19 cellular contexts compared by ENCODE assay signal in the genomic region with DNA sequence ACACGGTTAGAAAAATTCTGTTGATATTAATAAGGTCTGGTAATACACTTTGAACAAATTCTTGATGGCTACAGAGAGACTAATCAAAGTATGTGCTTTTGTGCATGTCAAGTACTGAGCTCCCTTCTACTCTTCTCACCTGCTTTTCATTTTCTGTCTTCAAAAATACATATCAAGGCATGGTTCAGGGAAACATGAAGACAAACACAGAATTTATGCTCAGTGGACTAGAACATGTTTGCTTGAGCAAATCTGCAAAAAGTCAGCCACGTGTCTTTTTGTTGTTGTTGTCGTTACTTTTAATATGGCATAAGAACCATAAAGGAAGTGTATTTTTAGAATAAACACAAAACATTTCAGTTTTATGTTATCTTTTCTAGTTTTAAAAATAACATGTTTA. TPM values are rescaled to one million over a fixed set of nuclear protein-coding genes. Genes with fewer than 3 reads are reported as not detected.
A peak's percentile ranks its signal among the peaks of the same experiment; 100 is the strongest.
DNase-seq lines count a peak whose midpoint lies in the region; ATAC-seq and TF ChIP-seq lines count a peak whose summit lies in the region.
"Had no signal": no experiment of that assay in that cellular context is flagged by ENCODE, and none has a peak within 500 bp of the region (broad histone marks: within the 10 kb centered on the region; RNA-seq: fewer than 3 reads in every experiment).

No MANE protein-coding gene starts in this region.

- H3F3A ChIP-seq in SU-DHL-6 (ENCODE audit: insufficient read depth), result peaks cover 12% of the 10 kb centered on the region

- peaks cover 51% of the 10 kb centered on the region for H4K20me1 ChIP-seq in SU-DHL-6 (ENCODE audit: low read depth, low read length)

- H3K36me3 ChIP-seq in SU-DHL-6 (ENCODE audit: low read length) (no peaks in the 10 kb centered on the region), right atrium auricular region (no peaks in the 10 kb centered on the region)
- H3K36me3 ChIP-seq: gastroesophageal sphincter, ovary, spleen, suprapubic skin had no signal

- POLR2A ChIA-PET in CD4-positive, alpha-beta T cell (lab: Charles Lee), result interaction anchor here (0.6 to 2.0 kb wide), 3 partner anchors 13 to 21 kb away, joined by 3 to 6 read pairs (median 5); partner anchors contain the start of gene CDK13

- peak overlapping the region; percentile 26 for H3K27ac Mint-ChIP-seq in CD4-positive, alpha-beta T cell
- H3K27ac Mint-ChIP-seq: activated naive CD8-positive, alpha-beta T cell treated with anti-CD3 and anti-CD28 coated beads, Interleukin-2, amount 10 ng/mL, durations not matched to agents 7 days and 5 days had no signal

- no peaks in the 10 kb centered on the region for H3K9me2 ChIP-seq in SU-DHL-6 (replicated peaks; ENCODE audit: insufficient read depth, low read length)

- H3K4me2 ChIP-seq in SU-DHL-6 (ENCODE audit: low read depth, low read length, poor library complexity, severe bottlenecking), result peak overlapping the region; percentile 51

- H3K4me1 ChIP-seq in right atrium auricular region, result peaks cover 0 to 37% of the 10 kb centered on the region in 2 donors

- H3K27me3 ChIP-seq in CD4-positive, alpha-beta T cell (ENCODE audit: control insufficient read depth, insufficient read depth, low read length), result no peaks in the 10 kb centered on the region
- H3K27me3 ChIP-seq in SU-DHL-6 (ENCODE audit: low read length) (no peaks in the 10 kb centered on the region), right atrium auricular region (no peaks in the 10 kb centered on the region)
- H3K27me3 ChIP-seq: gastroesophageal sphincter, ovary, spleen, suprapubic skin had no signal

- H3K4me3 ChIP-seq in SU-DHL-6 (ENCODE audit: insufficient read depth, low read length, poor library complexity, severe bottlenecking), result peak overlapping the region; percentile 7
- H3K4me3 ChIP-seq in right atrium auricular region, result no peak overlapping the region
- H3K4me3 ChIP-seq: gastroesophageal sphincter, ovary, spleen, suprapubic skin had no signal

- CTCF ChIA-PET in CD4-positive, alpha-beta T cell (lab: Charles Lee), result interaction anchor here (1.5 kb wide), 1 partner anchor 16 kb away, joined by 3 read pairs; no protein-coding TSS in a partner anchor

- TF ChIP-seq CTCF in CD4-positive, alpha-beta T cell (IDR thresholded peaks at IDR 0.05), result no peak
- TF ChIP-seq CTCF in SU-DHL-6 (IDR thresholded peaks at IDR 0.05; ENCODE audit: insufficient read depth, low read length, poor library complexity, severe bottlenecking), result no peak
- no peak for TF ChIP-seq CTCF in right atrium auricular region (IDR thresholded peaks at IDR 0.05)

- H3K4me1 Mint-ChIP-seq in CD4-positive, alpha-beta T cell (ENCODE audit: low read depth), result peaks cover 75% of the 10 kb centered on the region

- intact Hi-C loops in CD4-positive, alpha-beta T cell (cut with DNase I, micrococcal nuclease), result loop anchor here (1.0 to 2.0 kb wide), 2 partner anchors 15 to 35 kb away; no protein-coding TSS in a partner anchor

- no peak overlapping the region for H3K27ac ChIP-seq in CD4-positive, alpha-beta T cell (ENCODE audit: low read depth, low read length)
- H3K27ac ChIP-seq in SU-DHL-6 (ENCODE audit: low read depth, low read length), result peak overlapping the region; percentile 60
- no peak overlapping the region for H3K27ac ChIP-seq in right atrium auricular region
- H3K27ac ChIP-seq: gastroesophageal sphincter, ovary, suprapubic skin had no signal

- no peak for ATAC-seq in CD4-positive, alpha-beta T cell (ENCODE audit: poor library complexity)
- peak; percentile 57 for ATAC-seq in GM19397 (IDR thresholded peaks at IDR 0.05; ENCODE audit: unreplicated experiment)
- peak; percentile 49 for ATAC-seq in HG02763 (IDR thresholded peaks at IDR 0.05; ENCODE audit: unreplicated experiment)
- no peak for ATAC-seq in HG02571 (IDR thresholded peaks at IDR 0.05; ENCODE audit: unreplicated experiment)
- ATAC-seq in HG03159 (IDR thresholded peaks at IDR 0.05; ENCODE audit: unreplicated experiment), result no peak
- ATAC-seq: gastroesophageal sphincter, T-cell had no signal

- H2AFZ ChIP-seq in SU-DHL-6 (ENCODE audit: low read depth, low read length, severe bottlenecking), result no peak overlapping the region

- H3K27me3 Mint-ChIP-seq in CD4-positive, alpha-beta T cell, result no peaks in the 10 kb centered on the region
- H3K27me3 Mint-ChIP-seq: activated naive CD8-positive, alpha-beta T cell treated with anti-CD3 and anti-CD28 coated beads, Interleukin-2, amount 10 ng/mL, durations not matched to agents 7 days and 5 days; T-cell had no signal

- no peak overlapping the region for H3K9ac ChIP-seq in SU-DHL-6 (ENCODE audit: low read length)

- no peak for DNase-seq in CD4-positive, alpha-beta T cell
- no peak for DNase-seq in right atrium auricular region (ENCODE audit: low spot score)
- DNase-seq in activated CD8-positive, alpha-beta memory T cell treated with anti-CD3 and anti-CD28 coated beads, Interleukin-2, amount 50 U/mL, for 4 hours, result no peak
- DNase-seq: activated naive CD8-positive, alpha-beta T cell treated with anti-CD3 and anti-CD28 coated beads, Interleukin-2, amount 10 ng/mL, durations not matched to agents 7 days and 5 days; caudate nucleus; DMS 273 treated with DMSO at 0.1 percent for 48 hours; islet precursor cell; NCI-H187; NCI-H524; ovary; spleen; T-cell had no signal

- no peaks in the 10 kb centered on the region for H3K9me3 ChIP-seq in CD4-positive, alpha-beta T cell (ENCODE audit: control insufficient read depth, low read length)
- H3K9me3 ChIP-seq in SU-DHL-6 (ENCODE audit: insufficient read depth, low read length) (no peaks in the 10 kb centered on the region), right atrium auricular region (no peaks in the 10 kb centered on the region)
- H3K9me3 ChIP-seq: gastroesophageal sphincter, ovary, spleen, suprapubic skin had no signal

- H3K9me3 Mint-ChIP-seq in CD4-positive, alpha-beta T cell, result no peaks in the 10 kb centered on the region
- H3K9me3 Mint-ChIP-seq: T-cell had no signal

- H3K36me3 Mint-ChIP-seq in CD4-positive, alpha-beta T cell (ENCODE audit: low read depth), result peaks cover 7% of the 10 kb centered on the region

- H3K79me2 ChIP-seq in SU-DHL-6 (ENCODE audit: insufficient read depth, low read length), result peaks cover 100% of the 10 kb centered on the region

- H3K4me3 Mint-ChIP-seq in CD4-positive, alpha-beta T cell, result peak overlapping the region; percentile 23
- H3K4me3 Mint-ChIP-seq: activated naive CD8-positive, alpha-beta T cell treated with anti-CD3 and anti-CD28 coated beads, Interleukin-2, amount 10 ng/mL, durations not matched to agents 7 days and 5 days had no signal

RNA-seq across cellular contexts. Expression of gene CDK13, which starts 21.9 kb away (rescaled TPM):
- total RNA-seq in CD4-positive, alpha-beta T cell, result 100 to 1,000 TPM; 135 to 138 TPM
- total RNA-seq in right atrium auricular region, result 10 to 100 TPM; 34.7 to 37.7 TPM

Comparison
In these comparisons a context has a peak if more than half of its experiments do, and no peak if none do; other contexts are left out.
1. ATAC-seq: peak in GM19397 (single experiment) and HG02763 (single experiment); none in CD4-positive, alpha-beta T cell (single experiment), HG02571 (single experiment) and HG03159 (single experiment).